Comparison of ENCODE assay signal across 9 cellular contexts in the genomic region with DNA sequence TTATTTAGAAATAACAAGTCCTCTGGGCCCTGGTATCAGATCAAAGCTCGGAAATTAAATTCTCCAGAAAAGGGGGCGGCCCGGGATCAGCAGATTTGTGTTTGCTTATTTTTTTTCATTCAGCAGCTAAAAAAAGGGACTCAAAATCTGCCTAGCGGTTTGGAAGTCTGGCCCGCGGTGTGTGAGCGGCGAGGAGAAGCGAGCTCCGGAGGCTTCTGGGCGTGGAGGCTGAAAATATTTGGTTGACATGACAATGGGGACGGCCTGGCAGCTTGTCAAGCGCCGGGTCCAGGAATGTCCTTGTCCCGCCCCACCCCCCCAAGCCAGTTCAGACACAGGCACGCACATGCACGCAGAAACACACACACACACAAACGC. TPM values are rescaled to one million over a fixed set of nuclear protein-coding genes. Genes with fewer than 3 reads are reported as not detected.
A peak's percentile ranks its signal among the peaks of the same experiment; 100 is the strongest.
DNase-seq lines count a peak whose midpoint lies in the region; TF ChIP-seq lines count a peak whose summit lies in the region.
"Had no signal": no experiment of that assay in that cellular context is flagged by ENCODE, and none has a peak within 500 bp of the region (broad histone marks: within the 10 kb centered on the region; RNA-seq: fewer than 3 reads in every experiment).

No MANE protein-coding gene starts in this region.

- no peaks in the 10 kb centered on the region for H3K36me3 ChIP-seq in right atrium auricular region
- H3K36me3 ChIP-seq in smooth muscle cell (ENCODE audit: low read depth) = no peaks in the 10 kb centered on the region

- H4K20me1 ChIP-seq in smooth muscle cell (ENCODE audit: low read depth) = no peaks in the 10 kb centered on the region

- WGBS in smooth muscle cell (ENCODE audit: low lambda C conversion rate) = 65% methylated on average over 15 of the region's 18 CpGs

- H3K27ac ChIP-seq in angular gyrus (ENCODE audit: low read depth, low read length) (peak overlapping the region; percentile 62), right atrium auricular region (peak overlapping the region; percentile 78), smooth muscle cell (ENCODE audit: low read depth) (no peak overlapping the region)

- TF ChIP-seq CTCF in right atrium auricular region (IDR thresholded peaks at IDR 0.05) (no peak), smooth muscle cell (IDR thresholded peaks at IDR 0.05; ENCODE audit: borderline replicate concordance, insufficient read depth, poor library complexity, severe bottlenecking) (no peak)

- H3K9ac ChIP-seq in smooth muscle cell (ENCODE audit: low read depth) = no peak overlapping the region

- DNase-seq in GM03348 (ENCODE audit: low spot score) (peak; percentile 50), right atrium auricular region (ENCODE audit: low spot score) (peak; percentile 68), smooth muscle cell (lab: John Stamatoyannopoulos, UW; ENCODE audit: unreplicated experiment) (no peak), DMS153 treated with DMSO at 0.1 percent for 48 hours (lab: John Stamatoyannopoulos, UW; ENCODE audit: unreplicated experiment) (no peak), NOMO-1 treated with dmso at 0.1 percent for 144 hours (lab: John Stamatoyannopoulos, UW; ENCODE audit: unreplicated experiment) (no peak), T-helper 9 cell (no peak)
- no peak for DNase-seq in activated naive CD4-positive, alpha-beta T cell treated with anti-CD3 and anti-CD28 coated beads, Interleukin-2, amount 50 U/mL, for 16 hours

- peaks cover 0 to 16% of the 10 kb centered on the region in 2 donors for H3K4me1 ChIP-seq in right atrium auricular region
- no peaks in the 10 kb centered on the region for H3K4me1 ChIP-seq in smooth muscle cell (ENCODE audit: low read depth)

- H3K4me3 ChIP-seq in right atrium auricular region (peak overlapping the region; percentile 36 to 51), smooth muscle cell (peak overlapping the region; percentile 42)

- no peaks in the 10 kb centered on the region for H3F3A ChIP-seq in smooth muscle cell (ENCODE audit: low read depth)

- H3K79me2 ChIP-seq in smooth muscle cell (ENCODE audit: low read depth) = no peaks in the 10 kb centered on the region

- H3K9me3 ChIP-seq in right atrium auricular region (no peaks in the 10 kb centered on the region), smooth muscle cell (replicated peaks; ENCODE audit: low read depth) (no peaks in the 10 kb centered on the region)

- peak overlapping the region; percentile 86 for H3K4me2 ChIP-seq in smooth muscle cell

- H2AFZ ChIP-seq in smooth muscle cell (ENCODE audit: low read depth) = no peak overlapping the region

- no peaks in the 10 kb centered on the region for H3K27me3 ChIP-seq in right atrium auricular region
- no peaks in the 10 kb centered on the region for H3K27me3 ChIP-seq in smooth muscle cell (ENCODE audit: low read depth)

RNA-seq across cellular contexts. Expression of a gene that starts 43.4 kb away (rescaled TPM):
- not detected for total RNA-seq in right atrium auricular region
- not detected in 2 replicates for total RNA-seq in smooth muscle cell
- polyA plus RNA-seq in smooth muscle cell = not detected in 2 replicates
- total RNA-seq: pulmonary artery endothelial cell had no signal

Comparison
In these comparisons a context has a peak if more than half of its experiments do, and no peak if none do; other contexts are left out.
1. DNase-seq: peak in GM03348 (single experiment) and right atrium auricular region (single experiment); none in smooth muscle cell (single experiment), DMS153 treated with DMSO at 0.1 percent for 48 hours (single experiment), NOMO-1 treated with dmso at 0.1 percent for 144 hours (single experiment), activated naive CD4-positive, alpha-beta T cell treated with anti-CD3 and anti-CD28 coated beads, Interleukin-2, amount 50 U/mL, for 16 hours (single experiment) and T-helper 9 cell (single experiment).